10 cellular contexts compared by ENCODE assay signal in the genomic region with DNA sequence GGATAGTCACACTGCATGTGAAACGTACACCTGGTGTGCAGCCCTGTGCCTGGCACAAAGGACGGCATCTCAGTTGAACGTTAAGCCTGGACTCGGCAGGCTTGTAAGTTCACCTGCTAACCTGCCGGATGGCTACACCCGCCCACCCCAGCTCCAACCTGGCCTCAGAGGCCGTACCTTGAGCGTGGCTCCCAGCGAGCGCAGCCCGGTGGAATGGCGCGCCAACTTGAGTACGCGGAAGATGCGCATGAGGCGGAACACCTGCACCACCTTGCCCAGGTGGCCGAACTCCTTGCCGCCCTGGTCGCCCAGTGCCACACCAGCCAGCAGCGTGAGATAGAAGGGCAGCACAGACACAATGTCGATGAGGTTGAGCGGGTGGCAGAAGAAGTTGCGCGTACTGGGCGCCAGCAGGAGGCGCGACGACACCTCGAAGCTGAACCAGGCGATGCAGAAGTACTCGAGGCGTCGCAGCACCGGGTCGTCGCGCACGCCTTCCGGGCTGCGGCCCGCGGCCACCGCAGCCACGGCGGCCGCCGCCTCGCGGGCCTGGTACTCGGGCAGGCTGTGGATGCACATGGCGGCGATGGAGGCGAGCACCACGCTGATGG. TPM values are rescaled to one million over a fixed set of nuclear protein-coding genes. Genes with fewer than 3 reads are reported as not detected.
A peak's percentile ranks its signal among the peaks of the same experiment; 100 is the strongest.
DNase-seq lines count a peak whose midpoint lies in the region; ATAC-seq, FAIRE-seq and TF ChIP-seq lines count a peak whose summit lies in the region.
"Had no signal": no experiment of that assay in that cellular context is flagged by ENCODE, and none has a peak within 500 bp of the region (broad histone marks: within the 10 kb centered on the region; RNA-seq: fewer than 3 reads in every experiment).

No MANE protein-coding gene starts in this region.

- H3K36me3 Mint-ChIP-seq in activated CD4-positive, alpha-beta T cell treated with anti-CD3 and anti-CD28 coated beads for 36 hours (ENCODE audit: low read depth) = no peaks in the 10 kb centered on the region

- no peak for TF ChIP-seq POLR2A in tibial nerve (IDR thresholded peaks at IDR 0.05)

- TF ChIP-seq EP300 in tibial nerve (IDR thresholded peaks at IDR 0.05) = no peak

- intact Hi-C loops in activated CD4-positive, alpha-beta T cell treated with anti-CD3 and anti-CD28 coated beads for 36 hours (cut with DNase I, micrococcal nuclease) = loop anchor here (1.0 to 10.0 kb wide), 8 partner anchors 15 to 413 kb away; a partner anchor contains a TSS
- intact Hi-C loops in lower lobe of right lung (cut with DNase I) (no loop called here), posterior vena cava (cut with DNase I) (loop anchor here in 1 of 2 donors (2.0 kb wide), 1 partner anchor 55 kb away; no protein-coding TSS in a partner anchor)

- H3K27ac ChIP-seq in lower lobe of right lung (no peak overlapping the region), tibial nerve (no peak overlapping the region)
- H3K27ac ChIP-seq: BLaER1, WERI-Rb-1 had no signal

- POLR2A ChIA-PET in activated CD4-positive, alpha-beta T cell treated with anti-CD3 and anti-CD28 coated beads for 36 hours (lab: Charles Lee) = interaction anchor here (1.1 kb wide), 1 partner anchor 23 kb away, joined by 5 read pairs; no protein-coding TSS in a partner anchor

- ATAC-seq in activated CD4-positive, alpha-beta T cell treated with anti-CD3 and anti-CD28 coated beads for 36 hours = peak; percentile 75
- ATAC-seq in lower lobe of right lung (peak; percentile 31 to 55), HG02588 (IDR thresholded peaks at IDR 0.05; ENCODE audit: unreplicated experiment) (no peak)

- H3K9me3 ChIP-seq in lower lobe of right lung (no peaks in the 10 kb centered on the region), tibial nerve (no peaks in the 10 kb centered on the region)
- H3K9me3 ChIP-seq: BLaER1 had no signal

- H3K27ac Mint-ChIP-seq in activated CD4-positive, alpha-beta T cell treated with anti-CD3 and anti-CD28 coated beads for 36 hours = no peak overlapping the region

- no peak for FAIRE-seq in D721Med (lab: Jason Lieb, UNC)

- DNase-seq in activated CD4-positive, alpha-beta T cell treated with anti-CD3 and anti-CD28 coated beads for 36 hours = peak; percentile 79
- no peak for DNase-seq in activated CD4-positive, alpha-beta T cell treated with anti-CD3 and anti-CD28 coated beads for 1 hour
- DNase-seq in astrocyte of the hippocampus (ENCODE audit: low read depth, low spot score) = peak; percentile 66
- DNase-seq in lower lobe of right lung = peak; percentile 72
- DNase-seq in tibial nerve (ENCODE audit: low spot score in 2 of 2) = no peak
- DNase-seq in posterior vena cava (ENCODE audit: low spot score) = no peak
- no peak for DNase-seq in D721Med (ENCODE audit: insufficient read length, low spot score)
- DNase-seq: WERI-Rb-1 had no signal

- TF ChIP-seq CTCF in lower lobe of right lung (IDR thresholded peaks at IDR 0.05) = peak; percentile 49
- peak; percentile 19 to 45 (median 34) for TF ChIP-seq CTCF in tibial nerve (IDR thresholded peaks at IDR 0.05)
- TF ChIP-seq CTCF in D721Med (IDR thresholded peaks at IDR 0.05; ENCODE audit: insufficient read depth, missing control alignments) = no peak

- H3K4me1 Mint-ChIP-seq in activated CD4-positive, alpha-beta T cell treated with anti-CD3 and anti-CD28 coated beads for 36 hours = peaks cover 15% of the 10 kb centered on the region

- CTCF ChIA-PET in activated CD4-positive, alpha-beta T cell treated with anti-CD3 and anti-CD28 coated beads for 36 hours (lab: Charles Lee) = interaction anchor here (0.5 to 7.8 kb wide), 22 partner anchors 9 to 195 kb away, joined by 3 to 136 read pairs (median 9); a partner anchor contains a TSS

- H3K27me3 Mint-ChIP-seq in activated CD4-positive, alpha-beta T cell treated with anti-CD3 and anti-CD28 coated beads for 36 hours = peaks cover 36% of the 10 kb centered on the region

- 34 to 38% methylated on average over 42 to 44 of the region's 55 CpGs for WGBS in tibial nerve, 2 donors

- H3K36me3 ChIP-seq in lower lobe of right lung = no peaks in the 10 kb centered on the region
- no peaks in the 10 kb centered on the region for H3K36me3 ChIP-seq in tibial nerve
- H3K36me3 ChIP-seq: BLaER1, WERI-Rb-1 had no signal

- peak overlapping the region; percentile 46 for H3K4me3 Mint-ChIP-seq in activated CD4-positive, alpha-beta T cell treated with anti-CD3 and anti-CD28 coated beads for 36 hours

- H3K4me1 ChIP-seq in lower lobe of right lung (peaks cover 14% of the 10 kb centered on the region), tibial nerve (peaks cover 0 to 31% (median 0%) of the 10 kb centered on the region in 4 donors)

- peak overlapping the region; percentile 23 for H3K4me3 ChIP-seq in lower lobe of right lung
- H3K4me3 ChIP-seq in tibial nerve = peak overlapping the region in 2 of 4 donors; percentile 26 to 34
- H3K4me3 ChIP-seq: BLaER1 had no signal

- H3K9me3 Mint-ChIP-seq in activated CD4-positive, alpha-beta T cell treated with anti-CD3 and anti-CD28 coated beads for 36 hours (ENCODE audit: low read depth) = no peaks in the 10 kb centered on the region

- H3K27me3 ChIP-seq in lower lobe of right lung (ENCODE audit: low read depth) (peaks cover 50% of the 10 kb centered on the region), tibial nerve (peaks cover 0 to 47% of the 10 kb centered on the region in 2 donors)

RNA-seq across cellular contexts. Expression of a gene that starts 3.3 kb away (rescaled TPM):
- total RNA-seq in activated CD4-positive, alpha-beta T cell treated with anti-CD3 and anti-CD28 coated beads for 36 hours = under 1 TPM; 0.66 to 0.79 TPM
- total RNA-seq in lower lobe of right lung (3.5 TPM), tibial nerve (under 1 TPM in 2 of 4 donors, not detected in 2; 0.21 to 0.22 TPM), posterior vena cava (not detected)

RNA-seq across cellular contexts. Expression of a gene that starts 17.4 kb away (rescaled TPM):
- under 1 TPM; 0.23 TPM for total RNA-seq in activated CD4-positive, alpha-beta T cell treated with anti-CD3 and anti-CD28 coated beads for 36 hours
- total RNA-seq in lower lobe of right lung = 1.6 TPM
- total RNA-seq in tibial nerve = not detected
- total RNA-seq in posterior vena cava = not detected

RNA-seq across cellular contexts. Expression of a gene that starts 26.7 kb away (rescaled TPM):
- not detected for total RNA-seq in activated CD4-positive, alpha-beta T cell treated with anti-CD3 and anti-CD28 coated beads for 36 hours
- total RNA-seq in lower lobe of right lung (3.9 TPM), tibial nerve (not detected), posterior vena cava (not detected)

Comparison
In these comparisons a context has a peak if more than half of its experiments do, and no peak if none do; other contexts are left out.
1. DNase-seq: peak in activated CD4-positive, alpha-beta T cell treated with anti-CD3 and anti-CD28 coated beads for 36 hours (single experiment), astrocyte of the hippocampus (single experiment) and lower lobe of right lung (single experiment); none in activated CD4-positive, alpha-beta T cell treated with anti-CD3 and anti-CD28 coated beads for 1 hour (single experiment), tibial nerve (0 of 2), posterior vena cava (single experiment) and D721Med (single experiment).